Comparison of ENCODE assay signal across 8 cellular contexts in genomic region chr12:989751-990278, GRCh38. TPM values are rescaled to one million over a fixed set of nuclear protein-coding genes. Genes with fewer than 3 reads are reported as not detected.
DNase-seq lines count a peak whose midpoint lies in the region; ATAC-seq and TF ChIP-seq lines count a peak whose summit lies in the region.

No MANE protein-coding gene starts in this region.

- H3K4me3 ChIP-seq in CD4-positive, alpha-beta memory T cell (ENCODE audit: low read length in 2 of 2), result peak overlapping the region; percentile 69 to 78
- H3K4me3 ChIP-seq in lower leg skin (ENCODE audit: low read depth, poor library complexity, severe bottlenecking) (peak overlapping the region; percentile 61), thymus (ENCODE audit: low read length) (peak overlapping the region; percentile 94)

- peak overlapping the region; percentile 69 to 92 (median 84) for H3K4me3 Mint-ChIP-seq in CD4-positive, alpha-beta memory T cell

- POLR2A ChIA-PET in CD4-positive, alpha-beta memory T cell (lab: Charles Lee; ENCODE audit: partially characterized antibody), result interaction anchor here (0.6 to 3.1 kb wide), 8 partner anchors 8 to 604 kb away, joined by 3 to 32 read pairs (median 3); partner anchors contain the start of genes FBXL14, RAD52 and WNK1

- TF ChIP-seq CTCF in lower leg skin (IDR thresholded peaks at IDR 0.05), result no peak

- H3K27ac ChIP-seq in CD4-positive, alpha-beta memory T cell (ENCODE audit: low read depth, low read length), result peak overlapping the region; percentile 69
- H3K27ac ChIP-seq in thymus (ENCODE audit: low read depth), result no peak overlapping the region

- H3K9me3 ChIP-seq in CD4-positive, alpha-beta memory T cell (ENCODE audit: control insufficient read depth in 1 of 2, low read length in 2 of 2), result no peaks in the 10 kb centered on the region
- H3K9me3 ChIP-seq in thymus (ENCODE audit: control insufficient read depth), result no peaks in the 10 kb centered on the region

- no peaks in the 10 kb centered on the region for H3K36me3 ChIP-seq in CD4-positive, alpha-beta memory T cell (ENCODE audit: insufficient read depth, low read length)
- H3K36me3 ChIP-seq in thymus (ENCODE audit: control insufficient read depth, insufficient read depth), result no peaks in the 10 kb centered on the region

- no peaks in the 10 kb centered on the region for H3K27me3 ChIP-seq in CD4-positive, alpha-beta memory T cell (ENCODE audit: insufficient read depth, low read length)
- H3K27me3 ChIP-seq in thymus (ENCODE audit: control insufficient read depth, insufficient read depth), result no peaks in the 10 kb centered on the region

- ATAC-seq in HG03439 (IDR thresholded peaks at IDR 0.05; ENCODE audit: unreplicated experiment), result no peak

- CTCF ChIA-PET in CD4-positive, alpha-beta memory T cell (lab: Charles Lee; ENCODE audit: partially characterized antibody), result interaction anchor here (0.6 to 1.2 kb wide), 6 partner anchors 39 to 801 kb away, joined by 3 to 9 read pairs (median 4); partner anchors contain the start of gene RAD52

- no peak for TF ChIP-seq POLR2A in lower leg skin (IDR thresholded peaks at IDR 0.05)

- H3K36me3 Mint-ChIP-seq in CD4-positive, alpha-beta memory T cell, result peaks cover 0 to 4% of the 10 kb centered on the region in 2 donors

- no peak for DNase-seq in CD4-positive, alpha-beta memory T cell
- DNase-seq in HT-29 (ENCODE audit: low spot score) (peak; percentile 58), RKO (ENCODE audit: low spot score) (peak; percentile 92), dedifferentiated amniotic fluid mesenchymal stem cell (ENCODE audit: extremely low spot score) (peak; percentile 59), lower leg skin (ENCODE audit: low spot score in 2 of 2) (no peak)
- no peak for DNase-seq in stimulated activated CD8-positive, alpha-beta memory T cell treated with anti-CD3 and anti-CD28 coated beads, Interleukin-4, amount 100 ng/mL, for 48 hours

- intact Hi-C loops in CD4-positive, alpha-beta memory T cell (cut with micrococcal nuclease), result loop anchor here (5.0 kb wide), 1 partner anchor 602 kb away; the partner anchor contains the start of gene FBXL14
- intact Hi-C loops in lower leg skin (cut with DNase I; ENCODE audit: low total_unique reads), result no loop called here

- H3K27ac Mint-ChIP-seq in CD4-positive, alpha-beta memory T cell, result peak overlapping the region; percentile 62 to 96 (median 82)

- peaks cover 24 to 38% (median 31%) of the 10 kb centered on the region in 4 donors for H3K4me1 Mint-ChIP-seq in CD4-positive, alpha-beta memory T cell

- H3K9me3 Mint-ChIP-seq in CD4-positive, alpha-beta memory T cell, result peaks cover 0 to 2% (median 0%) of the 10 kb centered on the region in 8 donors

- H3K4me1 ChIP-seq in CD4-positive, alpha-beta memory T cell (ENCODE audit: insufficient read depth, low read length), result peaks cover 31% of the 10 kb centered on the region
- peaks cover 8% of the 10 kb centered on the region for H3K4me1 ChIP-seq in thymus (ENCODE audit: control insufficient read depth, insufficient read depth, low read length)

- H3K27me3 Mint-ChIP-seq in CD4-positive, alpha-beta memory T cell, result no peaks in the 10 kb centered on the region

- 5 to 9% methylated on average over 9 of the region's 9 CpGs for WGBS in lower leg skin, 2 donors
- WGBS in thymus, result 32% methylated on average over 9 of the region's 9 CpGs

RNA-seq across cellular contexts. Expression of gene ERC1, which starts 1.2 kb away (rescaled TPM):
- total RNA-seq in CD4-positive, alpha-beta memory T cell, result 10 to 100 TPM; 34.3 to 41.7 TPM
- 10 to 100 TPM in 1 of 2 donors, 1 to 10 TPM in 1; 4.0 to 23.2 TPM for polyA plus RNA-seq in CD4-positive, alpha-beta memory T cell
- 10.0 and 11.6 TPM in 2 replicates for total RNA-seq in HT-29 (2014; rRNA removed; shearing (Covaris generic))
- total RNA-seq in lower leg skin, result 10 to 100 TPM; 22.1 to 42.7 (median 29.7) TPM
- polyA plus RNA-seq in thymus, result 4.2 TPM

RNA-seq across cellular contexts. Expression of gene RAD52, which starts 40.3 kb away (rescaled TPM):
- 10 to 100 TPM; 30.7 to 31.5 TPM for total RNA-seq in CD4-positive, alpha-beta memory T cell
- polyA plus RNA-seq in CD4-positive, alpha-beta memory T cell, result 1 to 10 TPM in 1 of 2 donors, under 1 TPM in 1; 0.26 to 5.0 TPM
- 1.9 and 9.1 TPM in 2 replicates for total RNA-seq in HT-29 (2014; rRNA removed; shearing (Covaris generic))
- total RNA-seq in lower leg skin, result 10 to 100 TPM in 3 of 4 donors, 1 to 10 TPM in 1; 6.2 to 16.7 (median 12.1) TPM
- 13.3 TPM for polyA plus RNA-seq in thymus

Comparison
In these comparisons a context has a peak if more than half of its experiments do, and no peak if none do; other contexts are left out.
1. DNase-seq: peak in HT-29 (single experiment), RKO (single experiment) and dedifferentiated amniotic fluid mesenchymal stem cell (single experiment); none in CD4-positive, alpha-beta memory T cell (0 of 5), lower leg skin (0 of 2) and stimulated activated CD8-positive, alpha-beta memory T cell treated with anti-CD3 and anti-CD28 coated beads, Interleukin-4, amount 100 ng/mL, for 48 hours (single experiment).
2. Peak in every context shown above with its lines, with median percentiles within 50 percentile points of each other: H3K4me3 ChIP-seq.